Comparison of ENCODE assay signal across 17 cellular contexts in the genomic region with DNA sequence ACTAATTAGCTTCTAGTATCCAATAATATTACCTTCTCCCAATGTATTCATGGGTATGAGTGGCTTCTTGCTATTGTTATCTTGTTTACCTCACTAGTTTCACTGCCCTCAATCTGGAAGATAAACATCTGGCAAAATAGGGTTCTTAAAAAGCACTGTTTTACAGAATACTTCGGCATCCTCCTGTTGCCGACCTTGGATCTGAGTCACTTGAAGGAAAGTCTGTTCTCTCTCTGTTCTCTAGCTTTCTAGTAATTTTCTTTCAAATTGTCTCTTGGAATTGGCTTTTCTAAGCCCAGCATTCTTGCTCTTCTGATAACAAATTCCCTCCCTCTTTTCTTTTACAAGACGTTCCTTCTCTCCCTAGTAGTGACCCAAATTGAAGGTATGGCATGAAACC.
A peak's percentile ranks its signal among the peaks of the same experiment; 100 is the strongest.
DNase-seq lines count a peak whose midpoint lies in the region; ATAC-seq, FAIRE-seq and TF ChIP-seq lines count a peak whose summit lies in the region.
"Had no signal": no experiment of that assay in that cellular context is flagged by ENCODE, and none has a peak within 500 bp of the region (broad histone marks: within the 10 kb centered on the region; RNA-seq: fewer than 3 reads in every experiment).

No MANE protein-coding gene starts in this region.

- H3K36me3 Mint-ChIP-seq in HFFc6 (ENCODE audit: low read depth) (peaks cover 39% of the 10 kb centered on the region), astrocyte (ENCODE audit: low read depth, unreplicated experiment) (no peaks in the 10 kb centered on the region)

- H3K9me3 ChIP-seq in astrocyte (ENCODE audit: insufficient read depth, low read depth, low read length) = no peaks in the 10 kb centered on the region
- no peaks in the 10 kb centered on the region for H3K9me3 ChIP-seq in stomach

- H3K27ac ChIP-seq in ACC112 (ENCODE audit: low read depth, low read length) (peak overlapping the region; percentile 88), astrocyte (ENCODE audit: low read depth, low read length) (peak overlapping the region; percentile 35), stomach (no peak overlapping the region)

- H3K4me3 ChIP-seq in ACC112 (ENCODE audit: low read depth, low read length) (no peak overlapping the region; the same call in 1 of the 2 replicates), astrocyte (ENCODE audit: insufficient read depth, low read depth, low read length) (no peak overlapping the region), stomach (no peak overlapping the region)
- H3K4me3 ChIP-seq: GM12878 had no signal

- H3K27ac Mint-ChIP-seq in HFFc6 = peak overlapping the region; percentile 59
- no peak overlapping the region for H3K27ac Mint-ChIP-seq in astrocyte (ENCODE audit: unreplicated experiment)
- H3K27ac Mint-ChIP-seq: B cell; CD4-positive, alpha-beta T cell had no signal

- H3K79me2 ChIP-seq in ACC112 (ENCODE audit: control insufficient read depth, insufficient read depth, low read length, unreplicated experiment) (peaks cover 49% of the 10 kb centered on the region), astrocyte (ENCODE audit: insufficient read depth, low read length) (no peaks in the 10 kb centered on the region)

- peak overlapping the region; percentile 50 for H3K4me2 ChIP-seq in astrocyte (ENCODE audit: low read length)

- TF ChIP-seq EP300 in stomach (IDR thresholded peaks at IDR 0.05) = no peak

- peaks cover 57% of the 10 kb centered on the region for H3K4me1 Mint-ChIP-seq in HFFc6 (ENCODE audit: low read depth)
- H3K4me1 Mint-ChIP-seq in astrocyte (ENCODE audit: low read depth, unreplicated experiment) = peaks cover 12% of the 10 kb centered on the region

- H2AFZ ChIP-seq in ACC112 (ENCODE audit: low read length, unreplicated experiment) = no peak overlapping the region
- no peak overlapping the region for H2AFZ ChIP-seq in astrocyte (ENCODE audit: low read depth, low read length)

- H3K9me3 Mint-ChIP-seq in HFFc6 = peaks cover 10% of the 10 kb centered on the region; the same call in 1 of the 2 replicates
- no peaks in the 10 kb centered on the region for H3K9me3 Mint-ChIP-seq in astrocyte (ENCODE audit: unreplicated experiment)

- FAIRE-seq in astrocyte (lab: Jason Lieb, UNC) = peak; percentile 23
- FAIRE-seq: GM12878, GM18507, H1 had no signal

- TF ChIP-seq CTCF in HFFc6 (IDR thresholded peaks at IDR 0.05) (no peak), astrocyte (IDR thresholded peaks at IDR 0.05; ENCODE audit: insufficient read depth, low read depth, low read length) (no peak), stomach (IDR thresholded peaks at IDR 0.05) (no peak)

- no peak for DNase-seq in HFFc6
- DNase-seq in astrocyte (ENCODE audit: low read depth) = no peak
- DNase-seq in iris pigment epithelial cell (ENCODE audit: low read depth) = peak; percentile 20
- DNase-seq in stomach = no peak
- DNase-seq: C1 segment of cervical spinal cord; Calu3; CD4-positive, alpha-beta T cell; DMS 273 treated with DMSO at 0.1 percent for 48 hours; DMS79 had no signal

- no peak for TF ChIP-seq POLR2A in stomach (IDR thresholded peaks at IDR 0.05)

- H3K27me3 Mint-ChIP-seq in HFFc6 (ENCODE audit: insufficient read depth) = no peaks in the 10 kb centered on the region
- H3K27me3 Mint-ChIP-seq in astrocyte (ENCODE audit: low read depth, unreplicated experiment) = no peaks in the 10 kb centered on the region
- H3K27me3 Mint-ChIP-seq: B cell; CD4-positive, alpha-beta T cell had no signal

- no peak overlapping the region for H3K9ac ChIP-seq in astrocyte (ENCODE audit: low read length)

- H4K20me1 ChIP-seq in astrocyte (ENCODE audit: insufficient read depth, low read length) = no peaks in the 10 kb centered on the region

- whole genome bisulfite sequencing in stomach, 5 donors = 71 to 80% (median 77%) methylated on average over 3 of the region's 3 CpGs

- ATAC-seq in HG03175 (IDR thresholded peaks at IDR 0.05; ENCODE audit: unreplicated experiment) (no peak), GM18520 (IDR thresholded peaks at IDR 0.05; ENCODE audit: unreplicated experiment) (no peak), GM19351 (IDR thresholded peaks at IDR 0.05; ENCODE audit: unreplicated experiment) (no peak)

- H3K36me3 ChIP-seq in ACC112 (ENCODE audit: insufficient read depth, low read length) = peaks cover 13% of the 10 kb centered on the region
- H3K36me3 ChIP-seq in astrocyte (ENCODE audit: insufficient read depth, low read length) = no peaks in the 10 kb centered on the region
- no peaks in the 10 kb centered on the region for H3K36me3 ChIP-seq in stomach

- H3K27me3 ChIP-seq in ACC112 (ENCODE audit: insufficient read depth, low read length) (no peaks in the 10 kb centered on the region), astrocyte (ENCODE audit: insufficient read depth, low read length) (no peaks in the 10 kb centered on the region), stomach (no peaks in the 10 kb centered on the region)

- peak overlapping the region; percentile 49; the same call in 1 of the 2 replicates for H3K4me3 Mint-ChIP-seq in HFFc6
- no peak overlapping the region for H3K4me3 Mint-ChIP-seq in astrocyte (ENCODE audit: unreplicated experiment)
- H3K4me3 Mint-ChIP-seq: B cell; CD4-positive, alpha-beta T cell had no signal

- intact Hi-C loops in stomach (cut with DNase I; ENCODE audit: low total_unique reads) = no loop called here

- H3K4me1 ChIP-seq in ACC112 (ENCODE audit: control insufficient read depth, insufficient read depth, low read length, unreplicated experiment) (peaks cover 38% of the 10 kb centered on the region), astrocyte (ENCODE audit: insufficient read depth, low read length) (peaks cover 15% of the 10 kb centered on the region), stomach (no peaks in the 10 kb centered on the region)

Comparison
In these comparisons a context has a peak if more than half of its experiments do, and no peak if none do; other contexts are left out.
1. H3K27ac ChIP-seq: peak in ACC112 (single experiment) and astrocyte (single experiment); none in stomach (0 of 5).